39 cellular contexts compared by ENCODE assay signal in the genomic region with DNA sequence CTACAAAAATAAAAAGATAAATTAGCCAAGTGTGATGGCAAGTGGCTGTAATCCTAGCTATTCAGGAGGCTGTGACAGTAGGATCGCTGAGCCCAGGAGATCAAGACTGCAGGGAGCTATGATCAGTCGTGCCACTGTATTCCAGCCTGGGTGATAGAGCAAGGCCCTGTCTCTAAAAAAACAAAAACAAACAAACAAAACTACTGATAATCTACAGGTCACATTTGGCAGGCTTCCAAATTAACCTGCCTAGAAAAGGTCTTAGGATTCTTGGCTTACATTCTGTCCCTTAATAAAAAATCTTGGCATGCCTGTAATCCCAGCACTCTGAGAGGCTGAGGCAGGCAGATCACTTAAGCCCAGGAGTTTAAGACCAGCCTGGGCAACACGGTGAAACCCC.
"Had no signal": no experiment of that assay in that cellular context is flagged by ENCODE, and none has a peak within 500 bp of the region (broad histone marks: within the 10 kb centered on the region; RNA-seq: fewer than 3 reads in every experiment).

No MANE protein-coding gene starts in this region.

- H3K9ac ChIP-seq: SK-N-SH had no signal

- H3K4me1 Mint-ChIP-seq: activated CD4-positive, alpha-beta memory T cell treated with anti-CD3 and anti-CD28 coated beads, Interleukin-2, amount 10 ng/mL, durations not matched to agents 7 days and 5 days; activated CD8-positive, alpha-beta memory T cell treated with anti-CD3 and anti-CD28 coated beads, Interleukin-2, amount 10 ng/mL, durations not matched to agents 7 days and 5 days; activated naive CD8-positive, alpha-beta T cell treated with anti-CD3 and anti-CD28 coated beads for 36 hours; central memory CD8-positive, alpha-beta T cell; T-cell; T-helper 17 cell had no signal

- H3K4me3 Mint-ChIP-seq: activated CD4-positive, alpha-beta memory T cell treated with anti-CD3 and anti-CD28 coated beads, Interleukin-2, amount 10 ng/mL, durations not matched to agents 7 days and 5 days; activated CD8-positive, alpha-beta memory T cell treated with anti-CD3 and anti-CD28 coated beads, Interleukin-2, amount 10 ng/mL, durations not matched to agents 7 days and 5 days; activated naive CD8-positive, alpha-beta T cell treated with anti-CD3 and anti-CD28 coated beads for 36 hours; central memory CD8-positive, alpha-beta T cell; T-cell; T-helper 17 cell had no signal

- DNase-seq: activated CD4-positive, alpha-beta memory T cell treated with anti-CD3 and anti-CD28 coated beads, Interleukin-2, amount 10 ng/mL, durations not matched to agents 7 days and 5 days; activated CD4-positive, alpha-beta T cell treated with anti-CD3 and anti-CD28 coated beads for 1 hour; activated CD4-positive, alpha-beta T cell treated with anti-CD3 and anti-CD28 coated beads for 48 hours; activated CD4-positive, CD25-positive, alpha-beta regulatory T cell; activated CD8-positive, alpha-beta memory T cell treated with anti-CD3 and anti-CD28 coated beads for 24 hours; activated CD8-positive, alpha-beta memory T cell treated with anti-CD3 and anti-CD28 coated beads, Interleukin-2, amount 10 ng/mL, durations not matched to agents 7 days and 5 days; activated CD8-positive, alpha-beta memory T cell treated with anti-CD3 and anti-CD28 coated beads, Interleukin-2, amount 50 U/mL, for 48 hours; activated effector memory CD4-positive, alpha-beta T cell treated with anti-CD3 and anti-CD28 coated beads, Interleukin-2, amount 50 U/mL, for 16 hours; activated naive CD4-positive, alpha-beta T cell; activated naive CD4-positive, alpha-beta T cell treated with anti-CD3 and anti-CD28 coated beads, Interleukin-2, amount 50 U/mL, for 16 hours; activated naive CD8-positive, alpha-beta T cell treated with anti-CD3 and anti-CD28 coated beads for 36 hours; activated T-cell treated with anti-CD3 and anti-CD28 coated beads, Interleukin-2, amount 50 U/mL, for 48 hours; amniotic stem cell; aorta; IMR-90; Karpas-422; KBM-7; MG63; MV-4-11; NCI-H1092; NCI-H1436 treated with DMSO at 0.1 percent for 48 hours; NCI-H1694 treated with DMSO at 0.1 percent for 48 hours; NCI-H2029 treated with DMSO at 0.1 percent for 48 hours; NCI-H2107; NCI-H510A; NCI-H526; NCI-H748 treated with DMSO at 0.1 percent for 48 hours; NK-92 treated with Interleukin-12 subunit alpha and Interleukin-12 subunit beta, amount 100 ng/mL, for 24 hours; PC-3; Peyer's patch; RPMI8226; SHP77 treated with DMSO at 0.1 percent for 48 hours; SK-N-SH; T-cell; T-helper 17 cell; WERI-Rb-1 had no signal

- H3K27me3 Mint-ChIP-seq: activated CD4-positive, alpha-beta memory T cell treated with anti-CD3 and anti-CD28 coated beads, Interleukin-2, amount 10 ng/mL, durations not matched to agents 7 days and 5 days; activated CD8-positive, alpha-beta memory T cell treated with anti-CD3 and anti-CD28 coated beads, Interleukin-2, amount 10 ng/mL, durations not matched to agents 7 days and 5 days; activated naive CD8-positive, alpha-beta T cell treated with anti-CD3 and anti-CD28 coated beads for 36 hours; central memory CD8-positive, alpha-beta T cell; T-cell; T-helper 17 cell had no signal

- H3K4me2 ChIP-seq: SK-N-SH had no signal

- H3K27ac ChIP-seq: cardiac muscle cell, Peyer's patch, SJSA1, WERI-Rb-1 had no signal

- H3K27ac Mint-ChIP-seq: activated CD4-positive, alpha-beta memory T cell treated with anti-CD3 and anti-CD28 coated beads, Interleukin-2, amount 10 ng/mL, durations not matched to agents 7 days and 5 days; activated CD8-positive, alpha-beta memory T cell treated with anti-CD3 and anti-CD28 coated beads, Interleukin-2, amount 10 ng/mL, durations not matched to agents 7 days and 5 days; activated naive CD8-positive, alpha-beta T cell treated with anti-CD3 and anti-CD28 coated beads for 36 hours; T-cell; T-helper 17 cell had no signal

- H3K27me3 ChIP-seq: cardiac muscle cell, MG63, Peyer's patch, SJSA1 had no signal

- H3K4me1 ChIP-seq: Peyer's patch, SJSA1 had no signal

- H3K36me3 Mint-ChIP-seq: activated naive CD8-positive, alpha-beta T cell treated with anti-CD3 and anti-CD28 coated beads for 36 hours had no signal

- H3K9me3 ChIP-seq: MG63, Peyer's patch, SJSA1, SK-N-SH had no signal

- H3K9me3 Mint-ChIP-seq: central memory CD8-positive, alpha-beta T cell had no signal
